10 cellular contexts compared by ENCODE assay signal in the genomic region with DNA sequence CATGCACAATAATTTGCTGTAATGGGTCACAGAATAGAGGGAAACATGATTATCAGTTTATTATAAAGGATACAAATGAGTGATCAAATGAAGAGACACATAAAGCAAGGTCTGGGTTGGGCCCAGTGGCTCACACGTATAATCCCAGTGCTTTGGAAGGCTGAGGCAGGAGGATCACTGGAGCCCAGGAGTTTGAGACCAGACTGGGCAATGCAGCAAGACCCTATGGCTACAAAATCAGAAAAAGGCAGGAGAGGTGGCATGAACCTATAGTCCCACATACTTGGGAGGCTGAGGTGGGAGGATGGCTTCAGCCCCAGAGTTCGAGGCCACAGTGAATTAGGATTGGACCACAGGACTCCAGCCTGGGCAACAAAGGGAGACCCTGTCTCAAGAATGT.
"Had no signal": no experiment of that assay in that cellular context is flagged by ENCODE, and none has a peak within 500 bp of the region (broad histone marks: within the 10 kb centered on the region; RNA-seq: fewer than 3 reads in every experiment).

No MANE protein-coding gene starts in this region.

- ATAC-seq: HCT116 had no signal

- H3K9ac ChIP-seq: GM23248 had no signal

- H3K4me3 Mint-ChIP-seq: GM23338, H9, HFFc6 had no signal

- DNase-seq: GM23248, GOT3, H7, HCEC 1CT, HFFc6 had no signal

- H3K9me3 Mint-ChIP-seq: GM23338, H9, HFFc6 had no signal

- H3K27ac ChIP-seq: GM23248 had no signal

- H3K27ac Mint-ChIP-seq: GM23338, H9, HFFc6 had no signal

- H3K9me3 ChIP-seq: HAP-1 had no signal

- H3K4me3 ChIP-seq: GM23248, GM23338, HAP-1 had no signal

- FAIRE-seq: H54 had no signal

- H3K36me3 ChIP-seq: HAP-1 had no signal

- H2AFZ ChIP-seq: GM23248, GM23338 had no signal
